ENCODE assay signal across 11 cellular contexts in the genomic region with DNA sequence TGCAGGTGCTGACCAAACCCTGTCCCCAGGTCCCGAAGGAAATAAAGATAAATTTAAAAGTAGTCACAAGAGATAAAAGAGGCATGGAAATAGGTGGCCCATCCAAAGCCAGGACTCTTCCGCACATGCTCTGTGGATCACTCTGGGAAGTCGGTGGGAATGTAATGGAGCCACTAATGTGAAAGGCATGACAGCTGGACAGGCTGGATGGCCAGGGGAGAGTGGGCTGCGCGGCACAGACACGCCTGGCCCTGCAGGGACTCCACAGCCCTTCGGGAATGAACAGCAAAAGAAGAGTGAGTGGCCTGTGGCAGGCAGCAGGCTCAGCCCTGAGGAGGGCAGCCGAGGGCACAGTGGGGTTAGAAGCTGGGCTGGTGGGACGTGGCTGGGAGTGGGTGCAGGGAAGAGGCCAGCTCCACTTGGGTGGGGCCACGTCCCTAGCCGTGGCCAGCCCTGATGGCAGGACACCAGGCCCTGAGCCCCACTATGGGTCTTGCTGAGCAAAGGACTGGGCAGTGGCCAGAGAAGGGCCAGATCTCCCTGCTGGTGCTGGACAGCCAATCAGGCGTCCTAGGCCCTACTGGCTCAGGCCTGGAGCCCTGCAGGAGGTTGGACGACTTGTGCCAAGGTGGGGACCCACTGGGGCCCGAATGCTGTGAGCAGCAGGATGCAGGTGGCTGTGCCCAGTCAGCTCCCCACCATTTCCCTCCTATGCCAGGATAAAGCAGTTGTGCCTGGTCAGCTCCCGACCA. TPM values are rescaled to one million over a fixed set of nuclear protein-coding genes. Genes with fewer than 3 reads are reported as not detected.
DNase-seq lines count a peak whose midpoint lies in the region; ATAC-seq, FAIRE-seq and TF ChIP-seq lines count a peak whose summit lies in the region.
"Had no signal": no experiment of that assay in that cellular context is flagged by ENCODE, and none has a peak within 500 bp of the region (broad histone marks: within the 10 kb centered on the region; RNA-seq: fewer than 3 reads in every experiment).

No MANE protein-coding gene starts in this region.

- WGBS in suprapubic skin, result 74% methylated on average over 12 of the region's 15 CpGs

- peak overlapping the region; percentile 82 for H3K27ac Mint-ChIP-seq in activated T-cell treated with anti-CD3 and anti-CD28 coated beads, Interleukin-2, amount 50 U/mL, for 24 hours
- peak overlapping the region in 1 of 2 donors; percentile 9 for H3K27ac Mint-ChIP-seq in effector memory CD8-positive, alpha-beta T cell

- TF ChIP-seq POLR2A in suprapubic skin (IDR thresholded peaks at IDR 0.05), result no peak
- no peak for TF ChIP-seq POLR2A in H54 (IDR thresholded peaks at IDR 0.05; ENCODE audit: low read depth, low read length)

- TF ChIP-seq CTCF in suprapubic skin (IDR thresholded peaks at IDR 0.05), result no peak

- FAIRE-seq in H54 (lab: Jason Lieb, UNC), result no peak

- no peaks in the 10 kb centered on the region for H3K27me3 ChIP-seq in SJCRH30
- H3K27me3 ChIP-seq in suprapubic skin, result no peaks in the 10 kb centered on the region

- no peaks in the 10 kb centered on the region for H3K27me3 Mint-ChIP-seq in activated T-cell treated with anti-CD3 and anti-CD28 coated beads, Interleukin-2, amount 50 U/mL, for 24 hours
- no peaks in the 10 kb centered on the region for H3K27me3 Mint-ChIP-seq in effector memory CD8-positive, alpha-beta T cell

- H3K27ac ChIP-seq in SJCRH30, result peak overlapping the region; percentile 87
- peak overlapping the region; percentile 20 for H3K27ac ChIP-seq in suprapubic skin
- H3K27ac ChIP-seq: VCaP had no signal

- DNase-seq in activated T-cell treated with anti-CD3 and anti-CD28 coated beads, Interleukin-2, amount 50 U/mL, for 24 hours, result no peak
- no peak for DNase-seq in activated T-cell treated with anti-CD3 and anti-CD28 coated beads, Interleukin-2, amount 50 U/mL, for 1 hour
- peak; percentile 74 to 82 for DNase-seq in SJCRH30
- DNase-seq in islet precursor cell, result peak; percentile 69
- DNase-seq in suprapubic skin (ENCODE audit: low spot score in 2 of 2), result peak in 1 of 2 donors; percentile 60
- no peak for DNase-seq in H54 (ENCODE audit: insufficient read length, low spot score)
- no peak for DNase-seq in effector memory CD8-positive, alpha-beta T cell
- DNase-seq: activated gamma-delta T cell, NCI-H1930 had no signal

- no peak for TF ChIP-seq EP300 in suprapubic skin (IDR thresholded peaks at IDR 0.05)

- H3K36me3 Mint-ChIP-seq in activated T-cell treated with anti-CD3 and anti-CD28 coated beads, Interleukin-2, amount 50 U/mL, for 24 hours (ENCODE audit: low read depth), result peaks cover 4% of the 10 kb centered on the region
- peaks cover 1% of the 10 kb centered on the region for H3K36me3 Mint-ChIP-seq in effector memory CD8-positive, alpha-beta T cell (ENCODE audit: insufficient read depth)

- H3K36me3 ChIP-seq in SJCRH30, result no peaks in the 10 kb centered on the region
- H3K36me3 ChIP-seq in suprapubic skin, result no peaks in the 10 kb centered on the region

- H3K4me3 Mint-ChIP-seq in activated T-cell treated with anti-CD3 and anti-CD28 coated beads, Interleukin-2, amount 50 U/mL, for 24 hours, result peak overlapping the region; percentile 36
- no peak overlapping the region for H3K4me3 Mint-ChIP-seq in effector memory CD8-positive, alpha-beta T cell

- H3K9me3 Mint-ChIP-seq in activated T-cell treated with anti-CD3 and anti-CD28 coated beads, Interleukin-2, amount 50 U/mL, for 24 hours, result no peaks in the 10 kb centered on the region
- H3K9me3 Mint-ChIP-seq in effector memory CD8-positive, alpha-beta T cell, result no peaks in the 10 kb centered on the region

- H3K4me1 ChIP-seq in SJCRH30 (peaks cover 70% of the 10 kb centered on the region), suprapubic skin (peaks cover 65% of the 10 kb centered on the region)

- H3K9me3 ChIP-seq in SJCRH30 (replicated peaks), result no peaks in the 10 kb centered on the region
- H3K9me3 ChIP-seq in suprapubic skin, result no peaks in the 10 kb centered on the region

- peaks cover 48% of the 10 kb centered on the region for H3K4me1 Mint-ChIP-seq in activated T-cell treated with anti-CD3 and anti-CD28 coated beads, Interleukin-2, amount 50 U/mL, for 24 hours (ENCODE audit: low read depth)
- H3K4me1 Mint-ChIP-seq in effector memory CD8-positive, alpha-beta T cell (ENCODE audit: low read depth in 2 of 2), result peaks cover 2 to 5% of the 10 kb centered on the region in 2 donors

- peak overlapping the region; percentile 38 for H3K4me3 ChIP-seq in SJCRH30
- H3K4me3 ChIP-seq in suprapubic skin, result no peak overlapping the region

- no peak for ATAC-seq in effector memory CD8-positive, alpha-beta T cell (replicated peaks)
- ATAC-seq in GM19452 (IDR thresholded peaks at IDR 0.05; ENCODE audit: unreplicated experiment), result no peak

RNA-seq across cellular contexts. Expression of a gene that starts 31.3 kb away (rescaled TPM):
- 12.3 and 12.6 TPM in 2 replicates for total RNA-seq in SJCRH30 (2014; rRNA removed; shearing (Covaris generic))
- 10 to 100 TPM in 3 of 4 donors, 1 to 10 TPM in 1; 6.3 to 14.6 (median 10.9) TPM for total RNA-seq in suprapubic skin

RNA-seq across cellular contexts. Expression of a gene that starts 31.3 kb away (rescaled TPM):
- total RNA-seq in SJCRH30 (2014; rRNA removed; shearing (Covaris generic)), result 16.2 and 19.1 TPM in 2 replicates
- 10 to 100 TPM; 21.8 to 46.2 (median 32.4) TPM for total RNA-seq in suprapubic skin

RNA-seq across cellular contexts. Expression of a gene that starts 55.6 kb away (rescaled TPM):
- 69.2 and 74.6 TPM in 2 replicates for total RNA-seq in SJCRH30 (2014; rRNA removed; shearing (Covaris generic))
- total RNA-seq in suprapubic skin, result 100 to 1,000 TPM; 206 to 293 (median 246) TPM

RNA-seq across cellular contexts. Expression of a gene that starts 55.6 kb away (rescaled TPM):
- total RNA-seq in SJCRH30 (2014; rRNA removed; shearing (Covaris generic)), result 17.0 and 17.2 TPM in 2 replicates
- 10 to 100 TPM in 2 of 4 donors, 1 to 10 TPM in 2; 8.4 to 33.2 (median 15.7) TPM for total RNA-seq in suprapubic skin

Comparison
In these comparisons a context has a peak if more than half of its experiments do, and no peak if none do; other contexts are left out.
1. DNase-seq: peak in SJCRH30 (2 of 2) and islet precursor cell (single experiment); none in activated T-cell treated with anti-CD3 and anti-CD28 coated beads, Interleukin-2, amount 50 U/mL, for 24 hours (single experiment), activated T-cell treated with anti-CD3 and anti-CD28 coated beads, Interleukin-2, amount 50 U/mL, for 1 hour (single experiment), H54 (single experiment) and effector memory CD8-positive, alpha-beta T cell (0 of 3).